ENCODE assay signal across 27 cellular contexts in genomic region chr15:53130943-53131342, GRCh38.
"Had no signal": no experiment of that assay in that cellular context is flagged by ENCODE, and none has a peak within 500 bp of the region (broad histone marks: within the 10 kb centered on the region; RNA-seq: fewer than 3 reads in every experiment).

No MANE protein-coding gene starts in this region.

- H3K27ac ChIP-seq: neutrophil, pancreas, prostate gland, right atrium auricular region, right lobe of liver, sigmoid colon, stomach, thoracic aorta, thyroid gland, tibial nerve, upper lobe of left lung, vagina had no signal

- ATAC-seq: naive thymus-derived CD4-positive, alpha-beta T cell; natural killer cell; pancreas; stimulated activated memory B cell treated with anti-CD40 and anti-IgM and Interleukin-4, amounts not matched to agents 10 μg/mL and 1 μg/mL and 100 μg/mL, for 72 hours had no signal

- H3K36me3 Mint-ChIP-seq: naive thymus-derived CD4-positive, alpha-beta T cell; natural killer cell; stimulated activated memory B cell treated with anti-CD40 and anti-IgM and Interleukin-4, amounts not matched to agents 10 μg/mL and 1 μg/mL and 100 μg/mL, for 72 hours had no signal

- H3K9me3 ChIP-seq: neutrophil, pancreas, prostate gland, right atrium auricular region, right lobe of liver, sigmoid colon, stomach, thoracic aorta, thyroid gland, tibial nerve, upper lobe of left lung, vagina had no signal

- H3K36me3 ChIP-seq: neutrophil, pancreas, prostate gland, right atrium auricular region, right lobe of liver, sigmoid colon, stomach, thoracic aorta, thyroid gland, tibial nerve, upper lobe of left lung, vagina had no signal

- H3K27ac Mint-ChIP-seq: naive thymus-derived CD4-positive, alpha-beta T cell; natural killer cell; nephron; stimulated activated memory B cell treated with anti-CD40 and anti-IgM and Interleukin-4, amounts not matched to agents 10 μg/mL and 1 μg/mL and 100 μg/mL, for 72 hours; stimulated activated naive CD8-positive, alpha-beta T cell treated with anti-CD3 and anti-CD28 coated beads, Interleukin-15, Interleukin-2, amounts not matched to agents 100 ng/mL and 50 ng/mL, for 24 hours had no signal

- H3K4me1 Mint-ChIP-seq: natural killer cell; nephron; stimulated activated memory B cell treated with anti-CD40 and anti-IgM and Interleukin-4, amounts not matched to agents 10 μg/mL and 1 μg/mL and 100 μg/mL, for 72 hours had no signal

- DNase-seq: naive thymus-derived CD4-positive, alpha-beta T cell; natural killer cell; nucleus accumbens; pancreas; retina; right lobe of liver; sigmoid colon; small intestine; stimulated activated CD4-positive, alpha-beta T cell treated with anti-CD3 and anti-CD28 coated beads, Interleukin-15, amount 100 ng/mL, for 24 hours; stimulated activated CD4-positive, alpha-beta T cell treated with anti-CD3 and anti-CD28 coated beads, Interleukin-2, amount 100 ng/mL, for 24 hours; stimulated activated CD4-positive, alpha-beta T cell treated with anti-CD3 and anti-CD28 coated beads, Interleukin-2, amount 100 ng/mL, for 48 hours; stimulated activated CD4-positive, alpha-beta T cell treated with anti-CD3 and anti-CD28 coated beads, Interleukin-4, amount 100 ng/mL, for 24 hours; stimulated activated naive CD4-positive, alpha-beta T cell treated with Interleukin-2 at 50 U/mL for 16 hours; stomach; thyroid gland; trophoblast cell; upper lobe of left lung had no signal

- H3K27me3 ChIP-seq: neutrophil, pancreas, right atrium auricular region, right lobe of liver, sigmoid colon, thyroid gland, tibial nerve, upper lobe of left lung, vagina had no signal

- H3K4me3 ChIP-seq: pancreas, prostate gland, right atrium auricular region, right lobe of liver, sigmoid colon, stomach, thoracic aorta, thyroid gland, tibial nerve, upper lobe of left lung, vagina had no signal

- H3K4me1 ChIP-seq: pancreas, prostate gland, right atrium auricular region, sigmoid colon, stomach, thyroid gland, tibial nerve, upper lobe of left lung, vagina had no signal

- FAIRE-seq: pancreas, small intestine, urothelium cell line had no signal

- H3K4me3 Mint-ChIP-seq: naive thymus-derived CD4-positive, alpha-beta T cell; natural killer cell; nephron; stimulated activated memory B cell treated with anti-CD40 and anti-IgM and Interleukin-4, amounts not matched to agents 10 μg/mL and 1 μg/mL and 100 μg/mL, for 72 hours; stimulated activated naive CD8-positive, alpha-beta T cell treated with anti-CD3 and anti-CD28 coated beads, Interleukin-15, Interleukin-2, amounts not matched to agents 100 ng/mL and 50 ng/mL, for 24 hours had no signal

- H3K27me3 Mint-ChIP-seq: stimulated activated memory B cell treated with anti-CD40 and anti-IgM and Interleukin-4, amounts not matched to agents 10 μg/mL and 1 μg/mL and 100 μg/mL, for 72 hours; stimulated activated naive CD8-positive, alpha-beta T cell treated with anti-CD3 and anti-CD28 coated beads, Interleukin-15, Interleukin-2, amounts not matched to agents 100 ng/mL and 50 ng/mL, for 24 hours had no signal
